ENCODE assay signal across 19 cellular contexts in the genomic region with DNA sequence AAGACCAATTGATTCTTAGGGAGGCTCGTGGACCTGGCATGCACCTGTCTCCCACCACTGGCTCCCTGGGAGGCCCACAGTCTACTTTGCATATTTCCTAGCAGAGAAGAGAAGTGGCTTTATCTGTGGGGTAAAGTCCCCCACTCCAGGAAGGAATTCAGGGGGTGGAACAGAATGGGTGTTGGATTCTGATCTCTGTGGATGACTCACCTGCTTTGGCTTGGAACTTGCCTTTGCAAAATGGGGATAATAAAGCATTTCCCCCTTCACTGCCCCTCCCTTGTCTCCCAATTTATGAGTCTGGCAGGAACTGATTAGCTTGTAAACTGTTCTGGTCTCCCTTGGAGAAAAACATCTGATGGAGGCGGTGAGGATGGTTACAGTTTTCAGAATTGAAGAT. TPM values are rescaled to one million over a fixed set of nuclear protein-coding genes. Genes with fewer than 3 reads are reported as not detected.
A peak's percentile ranks its signal among the peaks of the same experiment; 100 is the strongest.
DNase-seq lines count a peak whose midpoint lies in the region; ATAC-seq, FAIRE-seq and TF ChIP-seq lines count a peak whose summit lies in the region.
"Had no signal": no experiment of that assay in that cellular context is flagged by ENCODE, and none has a peak within 500 bp of the region (broad histone marks: within the 10 kb centered on the region; RNA-seq: fewer than 3 reads in every experiment).

No MANE protein-coding gene starts in this region.

- POLR2A ChIA-PET in K562 (lab: Yijun Ruan, JAX) (interaction anchor here (1.1 to 2.2 kb wide), 3 partner anchors 9 to 17 kb away, joined by 3 to 6 read pairs (median 6); no protein-coding TSS in a partner anchor), HepG2 (lab: Yijun Ruan, JAX) (no interaction called here)

- H3K9me3 Mint-ChIP-seq in HFFc6, result peaks cover 8% of the 10 kb centered on the region

- DNase-seq in AG10803 (ENCODE audit: low read depth), result peak; percentile 72
- DNase-seq in HFFc6, result peak; percentile 65
- peak; percentile 24 to 73 (median 43) for DNase-seq in K562 (ENCODE audit: extremely low read depth in 1 of 4, low spot score in 3 of 4)
- no peak for DNase-seq in HepG2 (ENCODE audit: low spot score)
- DNase-seq in dermis blood vessel endothelial cell, result no peak
- no peak for DNase-seq in GDM1 (lab: John Stamatoyannopoulos, UW)
- no peak for DNase-seq in thyroid gland
- DNase-seq: ACHN; activated CD4-positive, alpha-beta T cell treated with anti-CD3 and anti-CD28 coated beads for 36 hours; activated T-cell treated with anti-CD3 and anti-CD28 coated beads for 4 hours; NCI-H1694; NCI-H524; RPMI8226 had no signal

- H3K27ac ChIP-seq in K562 (ENCODE audit: extremely low read depth, low read depth, low read length) (no peak overlapping the region), HepG2 (ENCODE audit: extremely low read length, insufficient read depth, low read length) (no peak overlapping the region), thyroid gland (no peak overlapping the region)
- H3K27ac ChIP-seq: esophagus muscularis mucosa, neutrophil, skin epidermis had no signal

- H3K4me2 ChIP-seq in K562 (ENCODE audit: insufficient read depth, low read length), result 0 out of 2 replicates have a peak overlapping the region, but pooled peaks have one; percentile 22
- 0 out of 2 replicates have a peak overlapping the region, but pooled peaks have one; percentile 14 for H3K4me2 ChIP-seq in HepG2 (ENCODE audit: low read depth, low read length)

- FAIRE-seq in K562 (lab: Jason Lieb, UNC) (peak; percentile 84), HepG2 (lab: Jason Lieb, UNC) (no peak)
- FAIRE-seq: GM12878 had no signal

- TF ChIP-seq CTCF in AG10803 (conservative IDR thresholded peaks at IDR 0.05; ENCODE audit: low read length) (no peak), HFFc6 (IDR thresholded peaks at IDR 0.05) (no peak), K562 (IDR thresholded peaks at IDR 0.05 in 2 of 3, conservative IDR thresholded peaks at IDR 0.05 in 1 of 3; ENCODE audit: insufficient read depth in 2 of 3, low read depth in 1 of 3, low read length in 3 of 3) (no peak), HepG2 (CRISPR knock-in tag; IDR thresholded peaks at IDR 0.05) (no peak), thyroid gland (IDR thresholded peaks at IDR 0.05) (no peak)

- H3K4me1 Mint-ChIP-seq in HFFc6 (ENCODE audit: low read depth), result peaks cover 56% of the 10 kb centered on the region
- H3K4me1 Mint-ChIP-seq: activated CD4-positive, alpha-beta T cell treated with anti-CD3 and anti-CD28 coated beads for 36 hours had no signal

- no peaks in the 10 kb centered on the region; the same call in 1 of the 2 replicates for H4K20me1 ChIP-seq in K562 (replicated peaks; ENCODE audit: control insufficient read depth, insufficient read depth, low read length)
- no peaks in the 10 kb centered on the region for H4K20me1 ChIP-seq in HepG2 (ENCODE audit: insufficient read depth, low read length)

- TF ChIP-seq RAD21 in K562 (CRISPR knock-in tag; conservative IDR thresholded peaks at IDR 0.05 in 1 of 2, IDR thresholded peaks at IDR 0.05 in 1 of 2) (no peak), HepG2 (CRISPR knock-in tag; IDR thresholded peaks at IDR 0.05) (no peak)

- H3K27me3 Mint-ChIP-seq in HFFc6 (ENCODE audit: insufficient read depth), result peaks cover 2% of the 10 kb centered on the region

- no peaks in the 10 kb centered on the region; the same call in 1 of the 2 replicates for H3K9me3 ChIP-seq in K562 (replicated peaks; ENCODE audit: control insufficient read depth, insufficient read depth, low read depth, low read length)
- H3K9me3 ChIP-seq in HepG2 (ENCODE audit: low read length), result no peaks in the 10 kb centered on the region; the same call in 1 of the 2 replicates
- no peaks in the 10 kb centered on the region for H3K9me3 ChIP-seq in thyroid gland
- H3K9me3 ChIP-seq: neutrophil had no signal

- in situ Hi-C loops in K562 (cut with MboI) (no loop called here), HepG2 (cut with HindIII; ENCODE audit: extremely low pct_ligation_motif_present, low pct_unique_long_range_greater_than_20kb) (no loop called here)

- CTCF ChIA-PET in K562 (lab: Yijun Ruan, JAX; ENCODE audit: low intra/inter-chr PET ratio) (no interaction called here), HepG2 (lab: Yijun Ruan, JAX; ENCODE audit: low intra/inter-chr PET ratio, low total read pairs) (no interaction called here)

- peak overlapping the region; percentile 66 for H3K27ac Mint-ChIP-seq in HFFc6
- H3K27ac Mint-ChIP-seq: activated CD4-positive, alpha-beta T cell treated with anti-CD3 and anti-CD28 coated beads for 36 hours; T-helper 1 cell treated with Interleukin-12 subunit alpha and Interleukin-12 subunit beta and Interleukin-4 antibody, amounts not matched to agents 30 μg/mL and 1 μg/mL, for 36 hours had no signal

- ATAC-seq in K562 (peak; percentile 63), HepG2 (no peak; the same call in 1 of the 3 replicates), GM19467 (IDR thresholded peaks at IDR 0.05; ENCODE audit: unreplicated experiment) (no peak)
- ATAC-seq: activated CD4-positive, alpha-beta T cell treated with anti-CD3 and anti-CD28 coated beads for 36 hours; GM12878 had no signal

- H3K4me1 ChIP-seq in K562 (replicated peaks in 1 of 2; ENCODE audit: control insufficient read depth in 2 of 2, insufficient read depth in 2 of 2, low read length in 2 of 2), result peaks cover 0 to 13% of the 10 kb centered on the region in 2 experiments; a peak in 2 of 5 replicates
- peaks cover 29% of the 10 kb centered on the region for H3K4me1 ChIP-seq in HepG2 (ENCODE audit: insufficient read depth, low read length)
- H3K4me1 ChIP-seq in thyroid gland, result no peaks in the 10 kb centered on the region
- H3K4me1 ChIP-seq: esophagus muscularis mucosa had no signal

- no peak for TF ChIP-seq POLR2A in K562 (conservative IDR thresholded peaks at IDR 0.05)
- no peak for TF ChIP-seq POLR2A in HepG2 (IDR thresholded peaks at IDR 0.05; ENCODE audit: insufficient read depth in 1 of 2, low read depth in 2 of 2, low read length in 2 of 2)
- TF ChIP-seq POLR2A in thyroid gland (IDR thresholded peaks at IDR 0.05), result no peak

- peaks cover 6% of the 10 kb centered on the region for H3K36me3 Mint-ChIP-seq in HFFc6 (ENCODE audit: low read depth)

- H3K9ac ChIP-seq in K562 (ENCODE audit: insufficient read depth in 1 of 2, low read depth in 2 of 2, low read length in 2 of 2), result no peak overlapping the region
- H3K9ac ChIP-seq in HepG2 (ENCODE audit: insufficient read depth, low read depth, low read length), result no peak overlapping the region

- no peaks in the 10 kb centered on the region for H3K36me3 ChIP-seq in K562 (ENCODE audit: control insufficient read depth, insufficient read depth, low read length)
- H3K36me3 ChIP-seq in HepG2 (replicated peaks in 1 of 2; ENCODE audit: control insufficient read depth in 1 of 2, insufficient read depth in 2 of 2, low read length in 2 of 2), result no peaks in the 10 kb centered on the region
- no peaks in the 10 kb centered on the region for H3K36me3 ChIP-seq in thyroid gland
- H3K36me3 ChIP-seq: esophagus muscularis mucosa, neutrophil had no signal

- H3K27me3 ChIP-seq in K562 (ENCODE audit: control insufficient read depth in 2 of 2, insufficient read depth in 2 of 2, low read length in 2 of 2) (peaks cover 2 to 9% of the 10 kb centered on the region in 2 experiments; a peak in 3 of 5 replicates), HepG2 (ENCODE audit: control insufficient read depth in 1 of 2, insufficient read depth in 2 of 2, low read length in 2 of 2) (0 out of 5 replicates have a peak, but pooled peaks cover 0 to 3% of the 10 kb centered on the region in 2 experiments), thyroid gland (no peaks in the 10 kb centered on the region)

- no peaks in the 10 kb centered on the region for H3K79me2 ChIP-seq in K562 (ENCODE audit: control insufficient read depth, insufficient read depth, low read length)
- H3K79me2 ChIP-seq in HepG2 (ENCODE audit: insufficient read depth, low read length), result no peaks in the 10 kb centered on the region

- no peak overlapping the region; the same call in 1 of the 2 replicates for H3K4me3 Mint-ChIP-seq in HFFc6
- H3K4me3 Mint-ChIP-seq: activated CD4-positive, alpha-beta T cell treated with anti-CD3 and anti-CD28 coated beads for 36 hours; T-helper 1 cell treated with Interleukin-12 subunit alpha and Interleukin-12 subunit beta and Interleukin-4 antibody, amounts not matched to agents 30 μg/mL and 1 μg/mL, for 36 hours had no signal

- H3K9me1 ChIP-seq in K562 (ENCODE audit: control insufficient read depth, insufficient read depth, low read length), result no peaks in the 10 kb centered on the region

- intact Hi-C loops in K562 (cut with micrococcal nuclease) (no loop called here), HepG2 (cut with micrococcal nuclease; ENCODE audit: unreplicated experiment) (no loop called here), thyroid gland (cut with DNase I) (no loop called here)

- TF ChIP-seq EP300 in K562 (IDR thresholded peaks at IDR 0.05; ENCODE audit: low read length), result peak; percentile 61; the same call in 1 of the 2 replicates
- TF ChIP-seq EP300 in HepG2 (IDR thresholded peaks at IDR 0.05; ENCODE audit: low read depth in 2 of 2, low read length in 2 of 2), result no peak
- TF ChIP-seq EP300 in HepG2 (CRISPR knock-in tag; IDR thresholded peaks at IDR 0.05; ENCODE audit: borderline replicate concordance), result no peak

- H3K4me3 ChIP-seq in AG10803 (ENCODE audit: low read length), result no peak overlapping the region
- H3K4me3 ChIP-seq in K562, result no peak overlapping the region
- no peak overlapping the region for H3K4me3 ChIP-seq in HepG2 (replicated peaks in 1 of 3; ENCODE audit: insufficient read depth in 1 of 3, low read depth in 2 of 3, low read length in 3 of 3)
- H3K4me3 ChIP-seq in thyroid gland (replicated peaks in 1 of 3), result no peak overlapping the region
- H3K4me3 ChIP-seq: esophagus muscularis mucosa, GM12878, skin epidermis had no signal

- 0% methylated on average over 2 of the region's 2 CpGs for WGBS in K562 (ENCODE audit: insufficient coverage, low coverage, missing lambda C conversion rate)
- WGBS in HepG2 (ENCODE audit: low lambda C conversion rate), result 33% methylated on average over 1 of the region's 2 CpGs
- WGBS in thyroid gland, 2 donors, result 79 to 82% methylated on average over 2 of the region's 2 CpGs

- H2AFZ ChIP-seq in K562 (ENCODE audit: low read depth, low read length), result no peak overlapping the region
- H2AFZ ChIP-seq in HepG2 (ENCODE audit: low read length), result no peak overlapping the region

- BruUV-seq in K562 (replicated peaks; lab: Mats Ljungman, UMichigan), result no TSS peak
- BruUV-seq in HepG2 (replicated peaks; lab: Mats Ljungman, UMichigan), result no TSS peak

RNA-seq across cellular contexts. Expression of a gene that starts 21.2 kb away (rescaled TPM):
- total RNA-seq in HFFc6 (2021; fragmentation: NEBNext Ultra II Directional; extraction: Animal tissue kit (Norgen Biotek cat#: 25700)), result 1 to 10 TPM; 5.4 to 8.3 (median 7.5) TPM
- total RNA-seq in K562 (2011; cell fraction: chromatin; rRNA removed; ENCODE audit: low replicate concordance), result 45.0 and 82.9 TPM in 2 replicates
- 21.7 and 25.0 TPM in 2 replicates for total RNA-seq in K562 (2011; cell fraction: nucleolus; rRNA removed)
- total RNA-seq in K562 (2011; cell fraction: nucleoplasm; rRNA removed), result 43.3 and 74.3 TPM in 2 replicates
- 5.6 and 5.9 TPM in 2 replicates for total RNA-seq in K562 (2014; rRNA removed)
- total RNA-seq in K562 (2014; rRNA removed; fragmentation: Illumina TruSeq; extraction: Trizol), result 13.6 and 16.0 TPM in 2 replicates
- 13.7 and 15.6 TPM in 2 replicates for total RNA-seq in K562 (2015; rRNA removed; fragmentation: Illumina TruSeq; extraction: Trizol)
- total RNA-seq in K562 (2021), result 10.9 and 13.3 TPM in 2 replicates
- 16.6 and 18.8 TPM in 2 replicates for polyA plus RNA-seq in K562 (2011; rRNA removed)
- polyA plus RNA-seq in K562 (2011; cell fraction: cytosol; rRNA removed), result 2.9 and 13.2 TPM in 2 replicates
- 22.7 and 36.7 TPM in 2 replicates for polyA plus RNA-seq in K562 (2011; cell fraction: nucleus; rRNA removed)
- 6.3 TPM in 2 replicates for polyA plus RNA-seq in K562 (2012)
- polyA plus RNA-seq in K562 (2014; fragmentation: Illumina TruSeq; extraction: Trizol), result 8.3 and 8.6 TPM in 2 replicates
- 1 to 10 TPM; 2.0 to 2.8 TPM for polyA plus RNA-seq in K562 (2014; fragmentation: Nextera tagmentation; extraction: Ambion mirVana)
- polyA plus RNA-seq in K562 (2014; rRNA removed), result 11.0 and 11.7 TPM in 2 replicates
- 23.5 and 27.6 TPM in 2 replicates for polyA minus RNA-seq in K562 (2011; rRNA and poly(A)+ RNA removed)
- polyA minus RNA-seq in K562 (2011; cell fraction: cytosol; rRNA and poly(A)+ RNA removed), result 3.9 and 5.8 TPM in 2 replicates
- polyA minus RNA-seq in K562 (2011; cell fraction: nucleus; rRNA and poly(A)+ RNA removed), result 19.0 and 27.2 TPM in 2 replicates
- 5.2 and 7.5 TPM in 2 replicates for total RNA-seq in HepG2 (2016; rRNA removed; fragmentation: Illumina TruSeq; extraction: Trizol)
- total RNA-seq in HepG2 (2016; cell fraction: cytosol; rRNA removed; fragmentation: Illumina TruSeq; extraction: Trizol; ENCODE audit: low read depth), result 4.1 and 7.5 TPM in 2 replicates
- 5.4 and 7.4 TPM in 2 replicates for total RNA-seq in HepG2 (2016; cell fraction: insoluble cytoplasmic fraction; rRNA removed; fragmentation: Illumina TruSeq; extraction: Trizol)
- 2.6 and 3.0 TPM in 2 replicates for total RNA-seq in HepG2 (2016; cell fraction: membrane; rRNA removed; fragmentation: Illumina TruSeq; extraction: Trizol)
- 13.6 and 19.6 TPM in 2 replicates for total RNA-seq in HepG2 (2016; cell fraction: nucleus; rRNA removed; fragmentation: Illumina TruSeq; extraction: Trizol)
- 5.2 and 5.6 TPM in 2 replicates for polyA plus RNA-seq in HepG2 (2011; rRNA removed)
- 1.9 and 2.3 TPM in 2 replicates for polyA plus RNA-seq in HepG2 (2011; cell fraction: cytosol; rRNA removed)
- 9.3 and 11.5 TPM in 2 replicates for polyA plus RNA-seq in HepG2 (2011; cell fraction: nucleus; rRNA removed)
- polyA plus RNA-seq in HepG2 (2012), result 3.5 and 4.2 TPM in 2 replicates
- polyA plus RNA-seq in HepG2 (2016; cell fraction: cytosol; fragmentation: Illumina TruSeq; extraction: Trizol; ENCODE audit: low read depth), result 0.17 and 0.50 TPM in 2 replicates
- polyA plus RNA-seq in HepG2 (2016; cell fraction: insoluble cytoplasmic fraction; fragmentation: Illumina TruSeq; extraction: Trizol; ENCODE audit: low read depth), result 3.4 and 3.5 TPM in 2 replicates
- 0.48 and 0.61 TPM in 2 replicates for polyA plus RNA-seq in HepG2 (2016; cell fraction: membrane; fragmentation: Illumina TruSeq; extraction: Trizol; ENCODE audit: low read depth)
- 23.6 and 27.3 TPM in 2 replicates for polyA plus RNA-seq in HepG2 (2016; cell fraction: nucleus; fragmentation: Illumina TruSeq; extraction: Trizol; ENCODE audit: insufficient read depth, low read depth)
- polyA minus RNA-seq in HepG2 (2011; rRNA and poly(A)+ RNA removed; ENCODE audit: low replicate concordance), result 6.5 and 7.6 TPM in 2 replicates
- 2.0 and 3.2 TPM in 2 replicates for polyA minus RNA-seq in HepG2 (2011; cell fraction: cytosol; rRNA and poly(A)+ RNA removed)
- 13.1 and 14.4 TPM in 2 replicates for polyA minus RNA-seq in HepG2 (2011; cell fraction: nucleus; rRNA and poly(A)+ RNA removed)
- total RNA-seq in dermis blood vessel endothelial cell, result 3.9 and 4.0 TPM in 2 replicates
- 1 to 10 TPM; 5.8 to 8.2 (median 6.7) TPM for total RNA-seq in thyroid gland

RNA-seq across cellular contexts. Expression of a gene that starts 46.0 kb away (rescaled TPM):
- total RNA-seq in HFFc6 (2021; fragmentation: NEBNext Ultra II Directional; extraction: Animal tissue kit (Norgen Biotek cat#: 25700)), result not detected
- total RNA-seq in K562 (2011; cell fraction: chromatin; rRNA removed; ENCODE audit: low replicate concordance), result not detected in 2 replicates
- not detected in 2 replicates for total RNA-seq in K562 (2011; cell fraction: nucleolus; rRNA removed)
- total RNA-seq in K562 (2011; cell fraction: nucleoplasm; rRNA removed), result not detected in 2 replicates
- total RNA-seq in K562 (2014; rRNA removed) (not detected in 2 replicates), K562 (2014; rRNA removed; fragmentation: Illumina TruSeq; extraction: Trizol) (not detected in 2 replicates), K562 (2015; rRNA removed; fragmentation: Illumina TruSeq; extraction: Trizol) (not detected in 2 replicates), K562 (2021) (not detected in 2 replicates), HepG2 (2016; rRNA removed; fragmentation: Illumina TruSeq; extraction: Trizol) (0.20 TPM in 1 of 2 replicates, not detected in the other), dermis blood vessel endothelial cell (not detected in 2 replicates), thyroid gland (not detected)
- polyA plus RNA-seq in K562 (2011; rRNA removed) (not detected in 2 replicates), K562 (2014; fragmentation: Illumina TruSeq; extraction: Trizol) (not detected in 2 replicates), K562 (2014; fragmentation: Nextera tagmentation; extraction: Ambion mirVana) (not detected), K562 (2014; rRNA removed) (not detected in 2 replicates), HepG2 (2011; rRNA removed) (0.07 and 0.10 TPM in 2 replicates)
- polyA plus RNA-seq in K562 (2011; cell fraction: cytosol; rRNA removed), result not detected in 2 replicates
- polyA plus RNA-seq in K562 (2011; cell fraction: nucleus; rRNA removed), result not detected in 2 replicates
- not detected in 2 replicates for polyA plus RNA-seq in K562 (2012)
- polyA minus RNA-seq in K562 (2011; rRNA and poly(A)+ RNA removed), result not detected in 2 replicates
- not detected in 2 replicates for polyA minus RNA-seq in K562 (2011; cell fraction: cytosol; rRNA and poly(A)+ RNA removed)
- polyA minus RNA-seq in K562 (2011; cell fraction: nucleus; rRNA and poly(A)+ RNA removed), result not detected in 2 replicates
- total RNA-seq in HepG2 (2016; cell fraction: cytosol; rRNA removed; fragmentation: Illumina TruSeq; extraction: Trizol; ENCODE audit: low read depth), result 0.26 TPM in 1 of 2 replicates, not detected in the other
- total RNA-seq in HepG2 (2016; cell fraction: insoluble cytoplasmic fraction; rRNA removed; fragmentation: Illumina TruSeq; extraction: Trizol), result 0.09 TPM in 1 of 2 replicates, not detected in the other
- total RNA-seq in HepG2 (2016; cell fraction: membrane; rRNA removed; fragmentation: Illumina TruSeq; extraction: Trizol), result 0.12 TPM in 1 of 2 replicates, not detected in the other
- total RNA-seq in HepG2 (2016; cell fraction: nucleus; rRNA removed; fragmentation: Illumina TruSeq; extraction: Trizol), result not detected in 2 replicates
- polyA plus RNA-seq in HepG2 (2011; cell fraction: cytosol; rRNA removed), result 0.11 and 0.12 TPM in 2 replicates
- polyA plus RNA-seq in HepG2 (2011; cell fraction: nucleus; rRNA removed), result 0.28 TPM in 1 of 2 replicates, not detected in the other
- polyA plus RNA-seq in HepG2 (2012), result 0.34 and 0.55 TPM in 2 replicates
- polyA plus RNA-seq in HepG2 (2016; cell fraction: cytosol; fragmentation: Illumina TruSeq; extraction: Trizol; ENCODE audit: low read depth), result 0.10 TPM in 1 of 2 replicates, not detected in the other
- polyA plus RNA-seq in HepG2 (2016; cell fraction: insoluble cytoplasmic fraction; fragmentation: Illumina TruSeq; extraction: Trizol; ENCODE audit: low read depth), result not detected in 2 replicates
- not detected in 2 replicates for polyA plus RNA-seq in HepG2 (2016; cell fraction: membrane; fragmentation: Illumina TruSeq; extraction: Trizol; ENCODE audit: low read depth)
- not detected in 2 replicates for polyA plus RNA-seq in HepG2 (2016; cell fraction: nucleus; fragmentation: Illumina TruSeq; extraction: Trizol; ENCODE audit: insufficient read depth, low read depth)
- polyA minus RNA-seq in HepG2 (2011; rRNA and poly(A)+ RNA removed; ENCODE audit: low replicate concordance), result 0.12 TPM in 1 of 2 replicates, not detected in the other
- polyA minus RNA-seq in HepG2 (2011; cell fraction: cytosol; rRNA and poly(A)+ RNA removed), result not detected in 2 replicates
- polyA minus RNA-seq in HepG2 (2011; cell fraction: nucleus; rRNA and poly(A)+ RNA removed), result not detected in 2 replicates
- total RNA-seq: activated CD4-positive, alpha-beta T cell treated with anti-CD3 and anti-CD28 coated beads for 36 hours; esophagus muscularis mucosa; GM12878 had no signal
- polyA plus RNA-seq: GM12878 had no signal

Comparison
In these comparisons a context has a peak if more than half of its experiments do, and no peak if none do; other contexts are left out.
1. DNase-seq: peak in AG10803 (single experiment), HFFc6 (single experiment) and K562 (4 of 4); none in HepG2 (single experiment), dermis blood vessel endothelial cell (single experiment), GDM1 (single experiment) and thyroid gland (0 of 2).